25 cellular contexts compared by ENCODE assay signal in the genomic region with DNA sequence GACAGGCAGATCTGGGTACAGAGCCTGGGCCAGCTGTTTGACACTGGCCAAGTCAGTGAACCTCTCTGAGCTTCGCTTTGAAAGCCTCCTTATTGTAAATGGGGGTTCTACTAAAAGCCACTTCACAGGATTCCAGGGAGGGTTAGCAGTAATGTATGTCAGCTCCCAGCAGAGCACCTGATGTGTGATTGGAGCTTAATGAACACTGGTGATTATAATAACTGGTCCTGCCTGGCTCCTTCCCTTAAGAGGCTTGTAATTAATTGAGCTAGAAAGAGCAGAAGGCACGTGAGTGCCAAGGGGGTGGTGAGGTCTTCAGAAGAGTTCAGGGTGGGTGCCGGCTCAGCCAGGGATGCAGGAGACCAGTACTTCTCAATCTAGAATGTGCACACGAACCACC. TPM values are rescaled to one million over a fixed set of nuclear protein-coding genes. Genes with fewer than 3 reads are reported as not detected.
"Had no signal": no experiment of that assay in that cellular context is flagged by ENCODE, and none has a peak within 500 bp of the region (broad histone marks: within the 10 kb centered on the region; RNA-seq: fewer than 3 reads in every experiment).

No MANE protein-coding gene starts in this region.

- H3K36me3 ChIP-seq: cardiac muscle cell, esophagus muscularis mucosa, prostate gland, tibial nerve had no signal

- H3K4me1 Mint-ChIP-seq: naive B cell, neural crest cell had no signal

- H3K4me3 Mint-ChIP-seq: activated naive CD8-positive, alpha-beta T cell treated with anti-CD3 and anti-CD28 coated beads for 36 hours; activated T-helper 1 cell treated with anti-CD3 and anti-CD28 coated beads, Interleukin-12 subunit alpha, Interleukin-12 subunit beta, Interleukin-2, Interleukin-4 antibody, amounts not matched to agents 30 ng/mL and 10 ng/mL and 1 ng/mL, durations not matched to agents 14 hours and 24 hours and 36 hours; naive B cell; neural crest cell had no signal

- ATAC-seq: mucosa of descending colon had no signal

- H3K36me3 Mint-ChIP-seq: activated naive CD8-positive, alpha-beta T cell treated with anti-CD3 and anti-CD28 coated beads for 36 hours; naive B cell had no signal

- H3K27ac Mint-ChIP-seq: activated naive CD8-positive, alpha-beta T cell treated with anti-CD3 and anti-CD28 coated beads for 36 hours; activated T-helper 1 cell treated with anti-CD3 and anti-CD28 coated beads, Interleukin-12 subunit alpha, Interleukin-12 subunit beta, Interleukin-2, Interleukin-4 antibody, amounts not matched to agents 30 ng/mL and 10 ng/mL and 1 ng/mL, durations not matched to agents 14 hours and 24 hours and 36 hours had no signal

- H3K27ac ChIP-seq: cardiac muscle cell, esophagus muscularis mucosa, prostate gland, tibial nerve, VCaP had no signal

- H3K4me1 ChIP-seq: esophagus muscularis mucosa, prostate gland, tibial nerve had no signal

- H3K4me3 ChIP-seq: cardiac muscle cell, esophagus muscularis mucosa, mucosa of descending colon, prostate gland, tibial nerve had no signal

- H3K9me3 Mint-ChIP-seq: activated naive CD8-positive, alpha-beta T cell treated with anti-CD3 and anti-CD28 coated beads for 36 hours; activated T-helper 1 cell treated with anti-CD3 and anti-CD28 coated beads, Interleukin-12 subunit alpha, Interleukin-12 subunit beta, Interleukin-2, Interleukin-4 antibody, amounts not matched to agents 30 ng/mL and 10 ng/mL and 1 ng/mL, durations not matched to agents 14 hours and 24 hours and 36 hours; neural crest cell had no signal

- DNase-seq: activated CD4-positive, alpha-beta T cell treated with anti-CD3 and anti-CD28 coated beads for 1 hour; activated CD4-positive, alpha-beta T cell treated with anti-CD3 and anti-CD28 coated beads, Interleukin-2, amount 50 U/mL, for 48 hours; activated naive CD4-positive, alpha-beta T cell; activated naive CD8-positive, alpha-beta T cell treated with anti-CD3 and anti-CD28 coated beads for 36 hours; activated T-cell treated with anti-CD3 and anti-CD28 coated beads for 4 hours; amniotic stem cell; dermis blood vessel endothelial cell; effector memory CD4-positive, alpha-beta T cell; mesenchymal stem cell; mucosa of descending colon; naive B cell; right cardiac atrium; stimulated activated CD4-positive, alpha-beta T cell treated with anti-CD3 and anti-CD28 coated beads, Interleukin-2, amount 100 ng/mL, for 24 hours; stimulated activated naive CD4-positive, alpha-beta T cell treated with Interleukin-2 at 50 U/mL for 16 hours; substantia nigra had no signal

- H3K9me3 ChIP-seq: esophagus muscularis mucosa, mucosa of descending colon, prostate gland, tibial nerve had no signal

RNA-seq across cellular contexts. Expression of gene CHRNA3, which starts 5.8 kb away (rescaled TPM):
- total RNA-seq: activated naive CD8-positive, alpha-beta T cell treated with anti-CD3 and anti-CD28 coated beads for 36 hours; activated T-helper 1 cell treated with anti-CD3 and anti-CD28 coated beads, Interleukin-12 subunit alpha, Interleukin-12 subunit beta, Interleukin-2, Interleukin-4 antibody, amounts not matched to agents 30 ng/mL and 10 ng/mL and 1 ng/mL, durations not matched to agents 14 hours and 24 hours and 36 hours; dermis blood vessel endothelial cell; endothelial cell of umbilical vein; osteoblast; skeletal muscle tissue; tibial nerve had no signal
- polyA plus RNA-seq: endothelial cell of umbilical vein had no signal

RNA-seq across cellular contexts. Expression of gene CHRNB4, which starts 14.4 kb away (rescaled TPM):
- total RNA-seq: activated naive CD8-positive, alpha-beta T cell treated with anti-CD3 and anti-CD28 coated beads for 36 hours; activated T-helper 1 cell treated with anti-CD3 and anti-CD28 coated beads, Interleukin-12 subunit alpha, Interleukin-12 subunit beta, Interleukin-2, Interleukin-4 antibody, amounts not matched to agents 30 ng/mL and 10 ng/mL and 1 ng/mL, durations not matched to agents 14 hours and 24 hours and 36 hours; dermis blood vessel endothelial cell; endothelial cell of umbilical vein; osteoblast; right cardiac atrium; tibial nerve had no signal
- polyA plus RNA-seq: cardiac muscle cell, right cardiac atrium had no signal
